Comparison of ENCODE assay signal across 29 cellular contexts in the genomic region with DNA sequence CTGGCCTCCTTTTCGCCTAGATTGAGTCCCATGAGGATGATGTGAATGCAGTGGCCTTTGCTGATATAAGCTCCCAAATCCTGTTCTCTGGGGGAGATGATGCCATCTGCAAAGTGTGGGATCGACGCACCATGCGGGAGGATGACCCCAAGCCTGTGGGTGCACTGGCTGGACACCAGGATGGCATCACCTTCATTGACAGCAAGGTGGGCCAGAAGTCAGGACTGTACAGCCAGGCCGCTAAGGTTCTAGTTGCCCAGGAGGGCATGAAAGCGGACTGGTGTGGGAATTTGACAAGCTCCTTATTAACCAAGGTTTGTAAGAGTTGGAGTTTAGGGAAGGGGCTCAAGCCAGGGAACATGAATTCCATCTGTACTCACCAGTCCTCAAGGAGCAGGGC. TPM values are rescaled to one million over a fixed set of nuclear protein-coding genes. Genes with fewer than 3 reads are reported as not detected.
"Had no signal": no experiment of that assay in that cellular context is flagged by ENCODE, and none has a peak within 500 bp of the region (broad histone marks: within the 10 kb centered on the region; RNA-seq: fewer than 3 reads in every experiment).

No MANE protein-coding gene starts in this region.

- ATAC-seq: activated CD4-positive, alpha-beta T cell treated with anti-CD3 and anti-CD28 coated beads for 36 hours; activated CD8-positive, alpha-beta memory T cell treated with anti-CD3 and anti-CD28 coated beads, Interleukin-2, amount 10 ng/mL, durations not matched to agents 7 days and 5 days; activated CD8-positive, alpha-beta T cell treated with anti-CD3 and anti-CD28 coated beads, Interleukin-2, amount 10 ng/mL, durations not matched to agents 7 days and 5 days; activated naive CD4-positive, alpha-beta T cell treated with anti-CD3 and anti-CD28 coated beads, Interleukin-2, amount 50 U/mL, for 72 hours; body of pancreas; esophagus mucosa had no signal

- H3K27ac Mint-ChIP-seq: activated CD4-positive, alpha-beta memory T cell treated with anti-CD3 and anti-CD28 coated beads for 36 hours; activated CD4-positive, alpha-beta T cell treated with anti-CD3 and anti-CD28 coated beads for 36 hours; activated CD4-positive, alpha-beta T cell treated with anti-CD3 and anti-CD28 coated beads, Interleukin-2, amount 10 ng/mL, durations not matched to agents 24 days and 14 days; activated CD8-positive, alpha-beta memory T cell treated with anti-CD3 and anti-CD28 coated beads, Interleukin-2, amount 10 ng/mL, durations not matched to agents 7 days and 5 days; activated naive CD4-positive, alpha-beta T cell treated with anti-CD3 and anti-CD28 coated beads, Interleukin-2, amount 10 ng/mL, durations not matched to agents 7 days and 5 days; activated T-helper 1 cell treated with anti-CD3 and anti-CD28 coated beads, Interleukin-12 subunit alpha, Interleukin-12 subunit beta, Interleukin-2, Interleukin-4 antibody, amounts not matched to agents 30 ng/mL and 10 ng/mL and 1 ng/mL, durations not matched to agents 14 hours and 24 hours and 36 hours; dendritic cell treated with granulocyte-macrophage colony-stimulating factor and Interleukin-4, amounts not matched to agents 40 ng/mL and 50 ng/mL, for 4 days; endodermal cell had no signal

- H3K9me3 ChIP-seq: body of pancreas had no signal

- H3K27ac ChIP-seq: body of pancreas, coronary artery had no signal

- DNase-seq: activated CD4-positive, alpha-beta memory T cell treated with anti-CD3 and anti-CD28 coated beads for 36 hours; activated CD4-positive, alpha-beta T cell treated with anti-CD3 and anti-CD28 coated beads for 36 hours; activated CD4-positive, alpha-beta T cell treated with anti-CD3 and anti-CD28 coated beads, Interleukin-2, amount 10 ng/mL, durations not matched to agents 24 days and 14 days; activated CD4-positive, CD25-positive, alpha-beta regulatory T cell; activated CD4-positive, CD25-positive, alpha-beta regulatory T cell treated with anti-CD3 and anti-CD28 coated beads, Interleukin-2, amount 50 U/mL, for 72 hours; activated CD8-positive, alpha-beta memory T cell treated with anti-CD3 and anti-CD28 coated beads, Interleukin-2, amount 10 ng/mL, durations not matched to agents 7 days and 5 days; activated CD8-positive, alpha-beta memory T cell treated with anti-CD3 and anti-CD28 coated beads, Interleukin-2, amount 50 U/mL, for 4 hours; activated CD8-positive, alpha-beta T cell treated with anti-CD3 and anti-CD28 coated beads, Interleukin-2, amount 10 ng/mL, durations not matched to agents 7 days and 5 days; activated gamma-delta T cell; activated naive CD4-positive, alpha-beta T cell; activated naive CD4-positive, alpha-beta T cell treated with anti-CD3 and anti-CD28 coated beads, Interleukin-2, amount 10 ng/mL, durations not matched to agents 7 days and 5 days; activated naive CD8-positive, alpha-beta T cell treated with anti-CD3 and anti-CD28 coated beads, Interleukin-2, amount 10 ng/mL, durations not matched to agents 7 days and 5 days; activated T-cell treated with anti-CD3 and anti-CD28 coated beads, Interleukin-2, amount 50 U/mL, for 1 hour; activated T-cell treated with anti-CD3 and anti-CD28 coated beads, Interleukin-2, amount 50 U/mL, for 48 hours; body of pancreas; central memory CD4-positive, alpha-beta T cell; cerebellar nuclear complex; dorsolateral prefrontal cortex; effector memory CD4-positive, alpha-beta T cell; endodermal cell; foreskin fibroblast; head of caudate nucleus; T-helper 2 cell had no signal

- H3K9me3 Mint-ChIP-seq: activated CD4-positive, alpha-beta memory T cell treated with anti-CD3 and anti-CD28 coated beads for 36 hours; activated CD4-positive, alpha-beta T cell treated with anti-CD3 and anti-CD28 coated beads, Interleukin-2, amount 10 ng/mL, durations not matched to agents 24 days and 14 days; activated naive CD4-positive, alpha-beta T cell treated with anti-CD3 and anti-CD28 coated beads, Interleukin-2, amount 10 ng/mL, durations not matched to agents 7 days and 5 days; activated naive CD4-positive, alpha-beta T cell treated with anti-CD3 and anti-CD28 coated beads, Interleukin-2, amount 50 U/mL, for 72 hours; activated naive CD8-positive, alpha-beta T cell treated with anti-CD3 and anti-CD28 coated beads, Interleukin-2, amount 10 ng/mL, durations not matched to agents 7 days and 5 days; activated T-helper 1 cell treated with anti-CD3 and anti-CD28 coated beads, Interleukin-12 subunit alpha, Interleukin-12 subunit beta, Interleukin-2, Interleukin-4 antibody, amounts not matched to agents 30 ng/mL and 10 ng/mL and 1 ng/mL, durations not matched to agents 14 hours and 24 hours and 36 hours; dendritic cell treated with granulocyte-macrophage colony-stimulating factor and Interleukin-4, amounts not matched to agents 40 ng/mL and 50 ng/mL, for 4 days; endodermal cell had no signal

- H3K27me3 Mint-ChIP-seq: activated CD4-positive, alpha-beta memory T cell treated with anti-CD3 and anti-CD28 coated beads for 36 hours; activated CD4-positive, alpha-beta T cell treated with anti-CD3 and anti-CD28 coated beads for 36 hours; activated CD8-positive, alpha-beta memory T cell treated with anti-CD3 and anti-CD28 coated beads, Interleukin-2, amount 10 ng/mL, durations not matched to agents 7 days and 5 days; activated naive CD4-positive, alpha-beta T cell treated with anti-CD3 and anti-CD28 coated beads, Interleukin-2, amount 10 ng/mL, durations not matched to agents 7 days and 5 days; activated naive CD8-positive, alpha-beta T cell treated with anti-CD3 and anti-CD28 coated beads, Interleukin-2, amount 10 ng/mL, durations not matched to agents 7 days and 5 days; dendritic cell treated with granulocyte-macrophage colony-stimulating factor and Interleukin-4, amounts not matched to agents 40 ng/mL and 50 ng/mL, for 4 days had no signal

- H3K4me3 ChIP-seq: body of pancreas, coronary artery, dorsolateral prefrontal cortex had no signal

- H3K27me3 ChIP-seq: body of pancreas, dorsolateral prefrontal cortex had no signal

- H3K4me3 Mint-ChIP-seq: activated CD4-positive, alpha-beta memory T cell treated with anti-CD3 and anti-CD28 coated beads for 36 hours; activated CD4-positive, alpha-beta T cell treated with anti-CD3 and anti-CD28 coated beads for 36 hours; activated CD4-positive, alpha-beta T cell treated with anti-CD3 and anti-CD28 coated beads, Interleukin-2, amount 10 ng/mL, durations not matched to agents 24 days and 14 days; activated CD8-positive, alpha-beta memory T cell treated with anti-CD3 and anti-CD28 coated beads, Interleukin-2, amount 10 ng/mL, durations not matched to agents 7 days and 5 days; activated CD8-positive, alpha-beta T cell treated with anti-CD3 and anti-CD28 coated beads, Interleukin-2, amount 10 ng/mL, durations not matched to agents 7 days and 5 days; activated naive CD4-positive, alpha-beta T cell treated with anti-CD3 and anti-CD28 coated beads, Interleukin-2, amount 10 ng/mL, durations not matched to agents 7 days and 5 days; activated naive CD8-positive, alpha-beta T cell treated with anti-CD3 and anti-CD28 coated beads, Interleukin-2, amount 10 ng/mL, durations not matched to agents 7 days and 5 days; activated T-helper 1 cell treated with anti-CD3 and anti-CD28 coated beads, Interleukin-12 subunit alpha, Interleukin-12 subunit beta, Interleukin-2, Interleukin-4 antibody, amounts not matched to agents 30 ng/mL and 10 ng/mL and 1 ng/mL, durations not matched to agents 14 hours and 24 hours and 36 hours; dendritic cell treated with granulocyte-macrophage colony-stimulating factor and Interleukin-4, amounts not matched to agents 40 ng/mL and 50 ng/mL, for 4 days; endodermal cell had no signal

RNA-seq across cellular contexts. Expression of gene FITM1, which starts 10.8 kb away (rescaled TPM):
- total RNA-seq: epithelial cell of proximal tubule had no signal
